Comparison of ENCODE assay signal across 8 cellular contexts in the genomic region with DNA sequence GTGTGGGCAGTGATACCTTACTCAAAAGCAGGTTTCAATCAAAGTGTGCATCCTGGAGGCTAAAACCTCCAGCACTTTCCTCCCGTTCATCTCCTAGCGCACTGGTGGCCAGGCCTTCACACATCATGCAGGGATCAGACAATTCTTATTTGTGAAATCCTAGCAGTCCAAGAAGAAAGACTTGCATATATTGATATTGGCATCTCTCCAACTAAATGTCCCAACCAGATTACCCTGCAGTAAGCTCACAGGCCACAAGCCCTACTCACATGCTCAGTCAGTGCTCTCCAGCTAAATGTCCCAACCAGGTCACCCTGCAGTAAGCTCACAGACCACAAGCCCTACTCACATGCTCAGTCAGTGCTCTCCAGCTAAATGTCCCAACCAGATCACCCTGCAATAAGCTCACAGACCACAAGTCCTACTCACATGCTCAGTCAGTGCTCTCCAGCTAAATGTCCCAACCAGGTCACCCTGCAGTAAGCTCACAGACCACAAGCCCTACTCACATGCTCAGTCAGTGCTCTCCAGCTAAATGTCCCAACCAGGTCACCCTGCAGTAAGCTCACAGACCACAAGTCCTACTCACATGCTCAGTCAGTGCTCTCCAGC.
DNase-seq lines count a peak whose midpoint lies in the region; ATAC-seq, FAIRE-seq and TF ChIP-seq lines count a peak whose summit lies in the region.
"Not testable (repeated sequence)": the region's sequence is repeated elsewhere in the genome, so short reads cannot be mapped to it uniquely, and the experiment has no call there.

No MANE protein-coding gene starts in this region.

- peak; percentile 52 for DNase-seq in Caki2 (ENCODE audit: low read depth)
- DNase-seq in Karpas-422; K562 (ENCODE audit: extremely low read depth in 1 of 4, low spot score in 3 of 4): not testable (repeated sequence)
- peak; percentile 39 for DNase-seq in RCC 7860 (ENCODE audit: low spot score)
- peak; percentile 7 for DNase-seq in activated CD8-positive, alpha-beta T cell treated with anti-CD3 and anti-CD28 coated beads for 36 hours
- DNase-seq in fibroblast of peridontal ligament (ENCODE audit: extremely low read depth), result peak; percentile 68
- DNase-seq in myocyte (ENCODE audit: low read depth), result peak; percentile 15
- DNase-seq in stromal cell of bone marrow (ENCODE audit: low read depth), result peak; percentile 47

- peaks cover 23% of the 10 kb centered on the region for H3K79me2 ChIP-seq in Karpas-422 (ENCODE audit: low read length)
- not testable (repeated sequence) for H3K79me2 ChIP-seq in K562 (ENCODE audit: control insufficient read depth, insufficient read depth, low read length)

- TF ChIP-seq EP300 in K562 (IDR thresholded peaks at IDR 0.05; ENCODE audit: low read length), result not testable (repeated sequence)

- H3K27ac Mint-ChIP-seq in activated CD8-positive, alpha-beta T cell treated with anti-CD3 and anti-CD28 coated beads for 36 hours, result not testable (repeated sequence)

- not testable (repeated sequence) for TF ChIP-seq POLR2A in K562 (conservative IDR thresholded peaks at IDR 0.05)

- not testable (repeated sequence) for H3K36me3 ChIP-seq in Karpas-422 (ENCODE audit: insufficient read depth, low read length); K562 (ENCODE audit: control insufficient read depth, insufficient read depth, low read length)

- FAIRE-seq in RCC 7860 (lab: Jason Lieb, UNC); K562 (lab: Jason Lieb, UNC): not testable (repeated sequence)

- not testable (repeated sequence) for H3K27me3 Mint-ChIP-seq in activated CD8-positive, alpha-beta T cell treated with anti-CD3 and anti-CD28 coated beads for 36 hours

- not testable (repeated sequence) for H3K9me3 ChIP-seq in Karpas-422 (ENCODE audit: low read length); K562 (replicated peaks; ENCODE audit: control insufficient read depth, insufficient read depth, low read depth, low read length)

- H3K27ac ChIP-seq in Karpas-422 (ENCODE audit: low read length), result peak overlapping the region; percentile 64
- not testable (repeated sequence) for H3K27ac ChIP-seq in K562 (ENCODE audit: extremely low read depth, low read depth, low read length)

- H3K9me2 ChIP-seq in Karpas-422 (replicated peaks; ENCODE audit: insufficient read depth, low read length), result not testable (repeated sequence)

- H3K27me3 ChIP-seq in Karpas-422 (ENCODE audit: low read length); K562 (ENCODE audit: control insufficient read depth in 2 of 2, insufficient read depth in 2 of 2, low read length in 2 of 2): not testable (repeated sequence)

- H3K36me3 Mint-ChIP-seq in activated CD8-positive, alpha-beta T cell treated with anti-CD3 and anti-CD28 coated beads for 36 hours (ENCODE audit: low read depth), result peaks cover 21% of the 10 kb centered on the region

- H4K20me1 ChIP-seq in Karpas-422 (ENCODE audit: insufficient read depth, low read depth, low read length); K562 (replicated peaks; ENCODE audit: control insufficient read depth, insufficient read depth, low read length): not testable (repeated sequence)

- not testable (repeated sequence) for TF ChIP-seq RAD21 in K562 (CRISPR knock-in tag; conservative IDR thresholded peaks at IDR 0.05 in 1 of 2, IDR thresholded peaks at IDR 0.05 in 1 of 2)

- POLR2A ChIA-PET in activated CD8-positive, alpha-beta T cell treated with anti-CD3 and anti-CD28 coated beads for 36 hours (lab: Charles Lee); K562 (lab: Yijun Ruan, JAX): not testable (repeated sequence)

- peaks cover 32% of the 10 kb centered on the region for H3K4me1 ChIP-seq in Karpas-422 (ENCODE audit: low read length)
- not testable (repeated sequence) for H3K4me1 ChIP-seq in K562 (replicated peaks in 1 of 2; ENCODE audit: control insufficient read depth in 2 of 2, insufficient read depth in 2 of 2, low read length in 2 of 2)

- not testable (repeated sequence) for H3K9me3 Mint-ChIP-seq in activated CD8-positive, alpha-beta T cell treated with anti-CD3 and anti-CD28 coated beads for 36 hours

- CTCF ChIA-PET in activated CD8-positive, alpha-beta T cell treated with anti-CD3 and anti-CD28 coated beads for 36 hours (lab: Charles Lee); K562 (lab: Yijun Ruan, JAX; ENCODE audit: low intra/inter-chr PET ratio): not testable (repeated sequence)

- H3K4me3 ChIP-seq in Karpas-422 (ENCODE audit: low read length); K562: not testable (repeated sequence)

- not testable (repeated sequence) for TF ChIP-seq CTCF in activated CD8-positive, alpha-beta T cell treated with anti-CD3 and anti-CD28 coated beads for 36 hours (IDR thresholded peaks at IDR 0.05); K562 (IDR thresholded peaks at IDR 0.05 in 2 of 3, conservative IDR thresholded peaks at IDR 0.05 in 1 of 3; ENCODE audit: insufficient read depth in 2 of 3, low read depth in 1 of 3, low read length in 3 of 3)

- ATAC-seq in activated CD8-positive, alpha-beta T cell treated with anti-CD3 and anti-CD28 coated beads for 36 hours; K562: not testable (repeated sequence)

- not testable (repeated sequence) for BruUV-seq in K562 (replicated peaks; lab: Mats Ljungman, UMichigan)

- in situ Hi-C loops in Caki2 (cut with HindIII; ENCODE audit: low pct_unique_long_range_greater_than_20kb, low sequenced_read_pairs); K562 (cut with MboI): not testable (repeated sequence)

- not testable (repeated sequence) for H3K4me3 Mint-ChIP-seq in activated CD8-positive, alpha-beta T cell treated with anti-CD3 and anti-CD28 coated beads for 36 hours

- not testable (repeated sequence) for H3K9ac ChIP-seq in Karpas-422 (ENCODE audit: low read length); K562 (ENCODE audit: insufficient read depth in 1 of 2, low read depth in 2 of 2, low read length in 2 of 2)

- H3K4me1 Mint-ChIP-seq in activated CD8-positive, alpha-beta T cell treated with anti-CD3 and anti-CD28 coated beads for 36 hours (ENCODE audit: low read depth), result peaks cover 19% of the 10 kb centered on the region

- WGBS in K562 (ENCODE audit: insufficient coverage, low coverage, missing lambda C conversion rate), result 82% methylated on average over 2 of the region's 2 CpGs

- not testable (repeated sequence) for H2AFZ ChIP-seq in Karpas-422 (ENCODE audit: low read length); K562 (ENCODE audit: low read depth, low read length)

- H3K4me2 ChIP-seq in Karpas-422 (ENCODE audit: low read depth, low read length, poor library complexity, severe bottlenecking); K562 (ENCODE audit: insufficient read depth, low read length): not testable (repeated sequence)

- intact Hi-C loops in activated CD8-positive, alpha-beta T cell treated with anti-CD3 and anti-CD28 coated beads for 36 hours (cut with micrococcal nuclease); K562 (cut with micrococcal nuclease): not testable (repeated sequence)

- not testable (repeated sequence) for H3K9me1 ChIP-seq in K562 (ENCODE audit: control insufficient read depth, insufficient read depth, low read length)

TF ChIP-seq in K562, 482 proteins besides CTCF, POLR2A, EP300 and RAD21:
- TF ChIP-seq HMBOX1 (IDR thresholded peaks at IDR 0.05), result peak; percentile 31; the same call in 1 of the 2 replicates
